In genomic region chr17:80510132-80510531, GRCh38 we compare ENCODE assay signal across 34 cellular contexts.
"Had no signal": no experiment of that assay in that cellular context is flagged by ENCODE, and none has a peak within 500 bp of the region (broad histone marks: within the 10 kb centered on the region; RNA-seq: fewer than 3 reads in every experiment).

No MANE protein-coding gene starts in this region.

- H3K9me3 ChIP-seq: adrenal gland, body of pancreas, breast epithelium had no signal

- H3K27ac ChIP-seq: adrenal gland, body of pancreas, brain microvascular endothelial cell, breast epithelium, VCaP had no signal

- FAIRE-seq: astrocyte, TTC549 had no signal

- H3K4me1 ChIP-seq: body of pancreas, breast epithelium had no signal

- ATAC-seq: activated CD8-positive, alpha-beta T cell treated with anti-CD3 and anti-CD28 coated beads for 36 hours; activated naive CD4-positive, alpha-beta T cell treated with anti-CD3 and anti-CD28 coated beads, Interleukin-2, amount 50 U/mL, for 72 hours; activated T-cell treated with anti-CD3 and anti-CD28 coated beads, Interleukin-2, amount 50 U/mL, for 4 hours; activated T-cell treated with anti-CD3 and anti-CD28 coated beads, Interleukin-2, amount 50 U/mL, for 72 hours; activated T-helper 17 cell treated with anti-CD3 and anti-CD28 coated beads, Interleukin-2, amount 50 U/mL, for 72 hours; body of pancreas had no signal

- H3K4me3 ChIP-seq: adrenal gland, body of pancreas, breast epithelium had no signal

- H3K36me3 ChIP-seq: adrenal gland, brain microvascular endothelial cell, breast epithelium had no signal

- DNase-seq: activated B cell treated with CpG ODN at 0.5 μM for 24 hours; activated CD4-positive, alpha-beta memory T cell treated with anti-CD3 and anti-CD28 coated beads for 36 hours; activated CD4-positive, alpha-beta T cell treated with anti-CD3 and anti-CD28 coated beads for 4 hours; activated CD4-positive, alpha-beta T cell treated with anti-CD3 and anti-CD28 coated beads, Interleukin-2, amount 10 ng/mL, durations not matched to agents 24 days and 14 days; activated CD4-positive, alpha-beta T cell treated with anti-CD3 and anti-CD28 coated beads, Interleukin-2, amount 50 U/mL, for 1 hour; activated CD4-positive, alpha-beta T cell treated with anti-CD3 and anti-CD28 coated beads, Interleukin-2, amount 50 U/mL, for 4 hours; activated CD4-positive, CD25-positive, alpha-beta regulatory T cell treated with anti-CD3 and anti-CD28 coated beads, Interleukin-2, amount 50 U/mL, for 72 hours; activated CD8-positive, alpha-beta memory T cell treated with anti-CD3 and anti-CD28 coated beads, Interleukin-2, amount 50 U/mL, for 4 hours; activated CD8-positive, alpha-beta T cell treated with anti-CD3 and anti-CD28 coated beads for 36 hours; activated effector memory CD4-positive, alpha-beta T cell treated with anti-CD3 and anti-CD28 coated beads, Interleukin-2, amount 50 U/mL, for 16 hours; activated gamma-delta T cell treated with Interleukin-2 at 50 U/mL for 16 hours; activated naive CD4-positive, alpha-beta T cell; activated naive CD4-positive, alpha-beta T cell treated with anti-CD3 and anti-CD28 coated beads for 36 hours; activated naive CD4-positive, alpha-beta T cell treated with anti-CD3 and anti-CD28 coated beads, Interleukin-2, amount 50 U/mL, for 16 hours; activated naive CD8-positive, alpha-beta T cell treated with anti-CD3 and anti-CD28 coated beads for 36 hours; activated T-cell treated with anti-CD3 and anti-CD28 coated beads for 4 hours; activated T-cell treated with anti-CD3 and anti-CD28 coated beads, Interleukin-2, amount 50 U/mL, for 1 hour; activated T-cell treated with anti-CD3 and anti-CD28 coated beads, Interleukin-2, amount 50 U/mL, for 4 hours; activated T-cell treated with anti-CD3 and anti-CD28 coated beads, Interleukin-2, amount 50 U/mL, for 72 hours; adrenal gland; amniotic stem cell; aorta; body of pancreas; brain microvascular endothelial cell; central memory CD4-positive, alpha-beta T cell; T-helper 1 cell; T-helper 2 cell; T-helper 9 cell had no signal

- H3K27me3 ChIP-seq: brain microvascular endothelial cell, breast epithelium had no signal
